18 cellular contexts compared by ENCODE assay signal in genomic region chr6:128483472-128484135, GRCh38.
"Had no signal": no experiment of that assay in that cellular context is flagged by ENCODE, and none has a peak within 500 bp of the region (broad histone marks: within the 10 kb centered on the region; RNA-seq: fewer than 3 reads in every experiment).

No MANE protein-coding gene starts in this region.

- H3K27ac ChIP-seq: ascending aorta, foreskin keratinocyte, prostate gland, transverse colon, vagina had no signal

- H3K4me3 ChIP-seq: ascending aorta, left lung, prostate gland, skin epidermis, transverse colon, vagina had no signal

- H3K27me3 ChIP-seq: ascending aorta, foreskin keratinocyte, left lung, transverse colon, vagina had no signal

- H3K4me1 ChIP-seq: ascending aorta, prostate gland had no signal

- H3K9me3 ChIP-seq: ascending aorta, left lung, prostate gland, transverse colon, vagina had no signal

- ATAC-seq: activated naive CD8-positive, alpha-beta T cell treated with anti-CD3 and anti-CD28 coated beads, Interleukin-2, amount 50 U/mL, for 24 hours; foreskin keratinocyte; left lung; T-cell had no signal

- DNase-seq: activated CD4-positive, alpha-beta T cell treated with anti-CD3 and anti-CD28 coated beads, Interleukin-2, amount 50 U/mL, for 48 hours; activated CD4-positive, CD25-positive, alpha-beta regulatory T cell treated with anti-CD3 and anti-CD28 coated beads, Interleukin-2, amount 50 U/mL, for 72 hours; activated naive CD4-positive, alpha-beta T cell treated with anti-CD3 and anti-CD28 coated beads for 36 hours; activated naive CD8-positive, alpha-beta T cell treated with anti-CD3 and anti-CD28 coated beads, Interleukin-2, amount 50 U/mL, for 24 hours; foreskin keratinocyte; left lung; nephron progenitor cell; occipital lobe; right cardiac atrium; stimulated activated CD4-positive, alpha-beta T cell treated with anti-CD3 and anti-CD28 coated beads, Interleukin-4, amount 100 ng/mL, for 24 hours; stimulated activated naive CD4-positive, alpha-beta T cell treated with Interleukin-2 at 50 U/mL for 16 hours; T-cell; T-helper 9 cell; transverse colon had no signal

- H3K36me3 ChIP-seq: ascending aorta, left lung, prostate gland, transverse colon, vagina had no signal
